Comparison of ENCODE assay signal across 9 cellular contexts in the genomic region with DNA sequence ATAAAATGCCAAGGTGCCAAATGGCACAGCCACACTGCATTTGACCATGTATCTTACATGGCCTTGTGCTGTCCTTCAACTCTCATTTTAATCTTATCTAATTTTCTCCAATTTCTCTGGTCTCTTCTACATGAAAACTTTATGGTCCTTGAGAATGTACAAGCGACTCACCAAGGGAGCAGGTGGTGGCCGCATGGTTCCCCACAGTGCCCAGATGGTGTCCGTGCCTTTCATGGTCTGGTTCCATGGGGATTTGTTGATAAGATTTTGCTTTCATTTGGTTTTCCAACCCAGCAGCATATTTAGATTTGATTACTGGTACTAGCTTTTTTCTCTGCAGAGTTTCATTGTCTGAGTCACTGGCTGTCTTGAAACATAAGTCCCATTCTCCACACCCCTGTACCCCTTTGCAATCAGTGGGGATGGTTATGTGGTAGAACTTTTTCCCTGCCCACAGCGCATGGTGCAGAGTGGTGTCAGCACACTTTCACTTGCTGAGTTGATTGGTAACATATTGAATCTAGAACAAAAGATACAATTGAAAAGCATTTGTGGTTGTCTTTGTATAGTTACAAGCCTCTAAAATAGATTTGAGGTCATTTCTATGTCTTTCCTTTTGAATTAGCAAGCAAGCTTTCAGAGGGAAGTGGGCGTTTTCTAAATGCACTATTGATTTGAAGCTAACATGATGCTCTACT. TPM values are rescaled to one million over a fixed set of nuclear protein-coding genes. Genes with fewer than 3 reads are reported as not detected.
DNase-seq lines count a peak whose midpoint lies in the region; ATAC-seq and TF ChIP-seq lines count a peak whose summit lies in the region.
"Had no signal": no experiment of that assay in that cellular context is flagged by ENCODE, and none has a peak within 500 bp of the region (broad histone marks: within the 10 kb centered on the region; RNA-seq: fewer than 3 reads in every experiment).

No MANE protein-coding gene starts in this region.

- intact Hi-C loops in activated T-helper 2 cell treated with anti-CD3 and anti-CD28 coated beads, Interferon-gamma antibody, Interleukin-2, Interleukin-4, amounts not matched to agents 10 μg/mL and 5 μg/mL and 100 μg/mL, durations not matched to agents 14 hours and 24 hours and 36 hours (cut with micrococcal nuclease) = loop anchor here (1.0 to 5.0 kb wide), 5 partner anchors 23 to 260 kb away; a partner anchor contains a TSS
- intact Hi-C loops in breast epithelium (cut with DNase I; ENCODE audit: low total_unique reads) = no loop called here

- H3K4me3 ChIP-seq in breast epithelium (no peak overlapping the region), Karpas-422 (ENCODE audit: low read length) (no peak overlapping the region)

- H3K9me3 Mint-ChIP-seq in activated T-helper 2 cell treated with anti-CD3 and anti-CD28 coated beads, Interferon-gamma antibody, Interleukin-2, Interleukin-4, amounts not matched to agents 10 μg/mL and 5 μg/mL and 100 μg/mL, durations not matched to agents 14 hours and 24 hours and 36 hours = no peaks in the 10 kb centered on the region

- H4K20me1 ChIP-seq in Karpas-422 (ENCODE audit: insufficient read depth, low read depth, low read length) = no peaks in the 10 kb centered on the region

- no peak overlapping the region for H3K4me3 Mint-ChIP-seq in activated T-helper 2 cell treated with anti-CD3 and anti-CD28 coated beads, Interferon-gamma antibody, Interleukin-2, Interleukin-4, amounts not matched to agents 10 μg/mL and 5 μg/mL and 100 μg/mL, durations not matched to agents 14 hours and 24 hours and 36 hours (ENCODE audit: low read depth)

- TF ChIP-seq CTCF in breast epithelium (IDR thresholded peaks at IDR 0.05) = no peak

- H3K4me1 ChIP-seq in breast epithelium (peaks cover 0 to 37% of the 10 kb centered on the region in 2 donors), Karpas-422 (ENCODE audit: low read length) (no peaks in the 10 kb centered on the region)

- no peak overlapping the region for H3K9ac ChIP-seq in Karpas-422 (ENCODE audit: low read length)

- DNase-seq in NCI-H2107 treated with DMSO at 0.1 percent for 48 hours (lab: John Stamatoyannopoulos, UW; ENCODE audit: unreplicated experiment) (peak; percentile 12), NCI-H2107 (lab: John Stamatoyannopoulos, UW) (no peak), NCI-H146 (lab: John Stamatoyannopoulos, UW) (no peak), breast epithelium (ENCODE audit: low spot score in 2 of 2) (no peak), Karpas-422 (no peak)
- DNase-seq in activated T-helper 2 cell treated with anti-CD3 and anti-CD28 coated beads, Interferon-gamma antibody, Interleukin-2, Interleukin-4, amounts not matched to agents 10 μg/mL and 5 μg/mL and 100 μg/mL, durations not matched to agents 14 hours and 24 hours and 36 hours (ENCODE audit: low spot score) = no peak
- DNase-seq in stimulated activated CD8-positive, alpha-beta memory T cell treated with anti-CD3 and anti-CD28 coated beads, Interleukin-12 subunit alpha, Interleukin-12 subunit beta, amount 100 ng/mL, for 24 hours (ENCODE audit: extremely low read depth) = peak; percentile 35

- TF ChIP-seq POLR2A in breast epithelium (IDR thresholded peaks at IDR 0.05) = no peak

- H3K36me3 Mint-ChIP-seq in activated T-helper 2 cell treated with anti-CD3 and anti-CD28 coated beads, Interferon-gamma antibody, Interleukin-2, Interleukin-4, amounts not matched to agents 10 μg/mL and 5 μg/mL and 100 μg/mL, durations not matched to agents 14 hours and 24 hours and 36 hours (ENCODE audit: low read depth) = no peaks in the 10 kb centered on the region

- no peak overlapping the region for H3K27ac ChIP-seq in breast epithelium
- H3K27ac ChIP-seq in Karpas-422 (ENCODE audit: low read length) = no peak overlapping the region
- H3K27ac ChIP-seq: 22Rv1 had no signal

- H3K27me3 Mint-ChIP-seq in activated T-helper 2 cell treated with anti-CD3 and anti-CD28 coated beads, Interferon-gamma antibody, Interleukin-2, Interleukin-4, amounts not matched to agents 10 μg/mL and 5 μg/mL and 100 μg/mL, durations not matched to agents 14 hours and 24 hours and 36 hours (ENCODE audit: low read depth) = peaks cover 64% of the 10 kb centered on the region

- H3K79me2 ChIP-seq in Karpas-422 (ENCODE audit: low read length) = no peaks in the 10 kb centered on the region

- H3K9me3 ChIP-seq in breast epithelium (no peaks in the 10 kb centered on the region), Karpas-422 (ENCODE audit: low read length) (no peaks in the 10 kb centered on the region)

- no peaks in the 10 kb centered on the region for H3K36me3 ChIP-seq in breast epithelium
- no peaks in the 10 kb centered on the region for H3K36me3 ChIP-seq in Karpas-422 (ENCODE audit: insufficient read depth, low read length)

- H3K27me3 ChIP-seq in breast epithelium = no peaks in the 10 kb centered on the region
- no peaks in the 10 kb centered on the region for H3K27me3 ChIP-seq in Karpas-422 (ENCODE audit: low read length)

- H3K27ac Mint-ChIP-seq in activated T-helper 2 cell treated with anti-CD3 and anti-CD28 coated beads, Interferon-gamma antibody, Interleukin-2, Interleukin-4, amounts not matched to agents 10 μg/mL and 5 μg/mL and 100 μg/mL, durations not matched to agents 14 hours and 24 hours and 36 hours = peak overlapping the region; percentile 76

- no peak overlapping the region for H3K4me2 ChIP-seq in Karpas-422 (ENCODE audit: low read depth, low read length, poor library complexity, severe bottlenecking)

- peak; percentile 77 for ATAC-seq in HG02885 (IDR thresholded peaks at IDR 0.05; ENCODE audit: poor library complexity, unreplicated experiment)

- H2AFZ ChIP-seq in Karpas-422 (ENCODE audit: low read length) = no peak overlapping the region

- peaks cover 25% of the 10 kb centered on the region for H3K4me1 Mint-ChIP-seq in activated T-helper 2 cell treated with anti-CD3 and anti-CD28 coated beads, Interferon-gamma antibody, Interleukin-2, Interleukin-4, amounts not matched to agents 10 μg/mL and 5 μg/mL and 100 μg/mL, durations not matched to agents 14 hours and 24 hours and 36 hours (ENCODE audit: low read depth)

- no peaks in the 10 kb centered on the region for H3K9me2 ChIP-seq in Karpas-422 (replicated peaks; ENCODE audit: insufficient read depth, low read length)

RNA-seq across cellular contexts. Expression of a gene that starts 24.1 kb away (rescaled TPM):
- 0.82 and 1.1 TPM in 2 replicates for total RNA-seq in activated T-helper 2 cell treated with anti-CD3 and anti-CD28 coated beads, Interferon-gamma antibody, Interleukin-2, Interleukin-4, amounts not matched to agents 10 μg/mL and 5 μg/mL and 100 μg/mL, durations not matched to agents 14 hours and 24 hours and 36 hours
- 1 to 10 TPM; 6.9 to 7.9 (median 6.9) TPM for total RNA-seq in breast epithelium
- 0.04 and 0.19 TPM in 2 replicates for total RNA-seq in Karpas-422 (2014; rRNA removed; shearing (Covaris generic); ENCODE audit: low replicate concordance)

Comparison
In these comparisons a context has a peak if more than half of its experiments do, and no peak if none do; other contexts are left out.
1. DNase-seq: peak in NCI-H2107 treated with DMSO at 0.1 percent for 48 hours (single experiment) and stimulated activated CD8-positive, alpha-beta memory T cell treated with anti-CD3 and anti-CD28 coated beads, Interleukin-12 subunit alpha, Interleukin-12 subunit beta, amount 100 ng/mL, for 24 hours (single experiment); none in NCI-H2107 (single experiment), activated T-helper 2 cell treated with anti-CD3 and anti-CD28 coated beads, Interferon-gamma antibody, Interleukin-2, Interleukin-4, amounts not matched to agents 10 μg/mL and 5 μg/mL and 100 μg/mL, durations not matched to agents 14 hours and 24 hours and 36 hours (single experiment), NCI-H146 (single experiment), breast epithelium (0 of 2) and Karpas-422 (single experiment).